In genomic region chr1:22908880-22909426, GRCh38 we compare ENCODE assay signal across 31 cellular contexts.
"Had no signal": no experiment of that assay in that cellular context is flagged by ENCODE, and none has a peak within 500 bp of the region (broad histone marks: within the 10 kb centered on the region; RNA-seq: fewer than 3 reads in every experiment).

No MANE protein-coding gene starts in this region.

- H3K27me3 ChIP-seq: dorsolateral prefrontal cortex, gastrocnemius medialis, hepatocyte had no signal

- H3K4me1 ChIP-seq: esophagus squamous epithelium, gastrocnemius medialis, lower lobe of right lung had no signal

- H3K9me3 Mint-ChIP-seq: immature natural killer cell; mesothelial cell of epicardium; naive B cell; naive thymus-derived CD8-positive, alpha-beta T cell had no signal

- H3K27ac ChIP-seq: coronary artery, dorsolateral prefrontal cortex, epithelial cell of prostate, esophagus squamous epithelium, gastrocnemius medialis, hepatocyte, lower lobe of right lung had no signal

- H2AFZ ChIP-seq: hepatocyte had no signal

- H3K79me2 ChIP-seq: hepatocyte had no signal

- H3K36me3 ChIP-seq: esophagus squamous epithelium, gastrocnemius medialis, lower lobe of right lung had no signal

- H3K27ac Mint-ChIP-seq: immature natural killer cell; mesothelial cell of epicardium; naive thymus-derived CD8-positive, alpha-beta T cell had no signal

- H3K4me3 ChIP-seq: coronary artery, dorsolateral prefrontal cortex, esophagus squamous epithelium, gastrocnemius medialis, hepatocyte, lower lobe of right lung, mucosa of descending colon had no signal

- ATAC-seq: esophagus mucosa; gastrocnemius medialis; left colon; left lobe of liver; left ventricle myocardium superior; lower lobe of right lung; mucosa of descending colon; naive thymus-derived CD8-positive, alpha-beta T cell had no signal

- H3K4me3 Mint-ChIP-seq: immature natural killer cell; mesothelial cell of epicardium; naive B cell; naive thymus-derived CD8-positive, alpha-beta T cell had no signal

- DNase-seq: dermis blood vessel endothelial cell; dorsolateral prefrontal cortex; effector CD4-positive, alpha-beta T cell; effector memory CD4-positive, alpha-beta T cell; erythroblast; esophagus squamous epithelium; foreskin fibroblast; foreskin melanocyte; gastrocnemius medialis; glutamatergic neuron; head of caudate nucleus; hypothalamus; immature natural killer cell; islet precursor cell; kidney; kidney glomerular epithelial cell; left colon; left ventricle myocardium superior; lower lobe of right lung; mesenchymal stem cell; mucosa of descending colon; naive B cell; naive thymus-derived CD8-positive, alpha-beta T cell had no signal

- H3K4me1 Mint-ChIP-seq: immature natural killer cell, mesothelial cell of epicardium, naive B cell had no signal

- H3K4me2 ChIP-seq: hepatocyte had no signal

- H3K9me3 ChIP-seq: esophagus squamous epithelium, gastrocnemius medialis, lower lobe of right lung, mucosa of descending colon had no signal

- FAIRE-seq: colon, endometrium, kidney had no signal

- H3K36me3 Mint-ChIP-seq: immature natural killer cell; naive B cell; naive thymus-derived CD8-positive, alpha-beta T cell had no signal
